ENCODE assay signal across 25 cellular contexts in genomic region chr12:122348505-122348904, GRCh38.
DNase-seq lines count a peak whose midpoint lies in the region; ATAC-seq, FAIRE-seq and TF ChIP-seq lines count a peak whose summit lies in the region.
"Had no signal": no experiment of that assay in that cellular context is flagged by ENCODE, and none has a peak within 500 bp of the region (broad histone marks: within the 10 kb centered on the region; RNA-seq: fewer than 3 reads in every experiment).

No MANE protein-coding gene starts in this region.

- POLR2A ChIA-PET in K562 (lab: Yijun Ruan, JAX), result interaction anchor here (1.7 kb wide), 1 partner anchor 12 kb away, joined by 4 read pairs; no protein-coding TSS in a partner anchor

- no peak overlapping the region for H3K4me2 ChIP-seq in K562 (ENCODE audit: insufficient read depth, low read length)
- H3K4me2 ChIP-seq: A549; BLaER1 treated with 17β-estradiol and CSF1 and Interleukin-3, amounts not matched to agents 10 nM and 100 nM had no signal

- peaks cover 51% of the 10 kb centered on the region for H3K36me3 Mint-ChIP-seq in osteocyte (ENCODE audit: unreplicated experiment)

- no peak overlapping the region for H3K4me3 Mint-ChIP-seq in osteocyte (ENCODE audit: unreplicated experiment)
- H3K4me3 Mint-ChIP-seq: CD14-positive monocyte; CD4-positive, alpha-beta T cell; CD8-positive, alpha-beta memory T cell had no signal

- peak; percentile 33 for DNase-seq in NCI-H146 (lab: John Stamatoyannopoulos, UW)
- no peak for DNase-seq in NCI-H146 treated with DMSO at 0.1 percent for 48 hours (lab: John Stamatoyannopoulos, UW; ENCODE audit: unreplicated experiment)
- DNase-seq in K562 (ENCODE audit: extremely low read depth in 1 of 4, low spot score in 3 of 4), result no peak
- DNase-seq in osteocyte (ENCODE audit: extremely low spot score, unreplicated experiment), result peak; percentile 30
- no peak for DNase-seq in heart left ventricle
- DNase-seq: 8988T; ACHN; AML-193; BE2C; CD4-positive, alpha-beta T cell; CD8-positive, alpha-beta memory T cell; DMS 273 treated with DMSO at 0.1 percent for 48 hours; DMS79; EL; GDM1; GOT3; HCEC 1CT had no signal

- ATAC-seq in K562 (peak; percentile 37; the same call in 2 of the 3 replicates), heart left ventricle (no peak), GM18498 (IDR thresholded peaks at IDR 0.05; ENCODE audit: unreplicated experiment) (no peak)
- ATAC-seq: A549, GM12878 had no signal

- H3K9me3 Mint-ChIP-seq in osteocyte (ENCODE audit: unreplicated experiment), result no peaks in the 10 kb centered on the region
- H3K9me3 Mint-ChIP-seq: CD14-positive monocyte; CD4-positive, alpha-beta T cell; CD8-positive, alpha-beta memory T cell had no signal

- H3K9me1 ChIP-seq in K562 (ENCODE audit: control insufficient read depth, insufficient read depth, low read length), result no peaks in the 10 kb centered on the region

- BruUV-seq in K562 (replicated peaks; lab: Mats Ljungman, UMichigan), result no TSS peak

- 22% methylated on average over 4 of the region's 4 CpGs for WGBS in K562 (ENCODE audit: insufficient coverage, low coverage, missing lambda C conversion rate)
- 92 to 97% (median 96%) methylated on average over 4 of the region's 4 CpGs for WGBS in heart left ventricle, 4 donors

- peaks cover 24% of the 10 kb centered on the region; the same call in 2 of the 3 replicates for H3K36me3 ChIP-seq in K562 (ENCODE audit: control insufficient read depth, insufficient read depth, low read length)
- peaks cover 0 to 86% (median 56%) of the 10 kb centered on the region in 9 donors for H3K36me3 ChIP-seq in heart left ventricle

- no peak for FAIRE-seq in K562 (lab: Jason Lieb, UNC)
- FAIRE-seq: A549, D721Med, GM12878, GM18507, H54 had no signal

- TF ChIP-seq RAD21 in K562 (CRISPR knock-in tag; conservative IDR thresholded peaks at IDR 0.05 in 1 of 2, IDR thresholded peaks at IDR 0.05 in 1 of 2), result no peak

- no peaks in the 10 kb centered on the region for H3K27me3 Mint-ChIP-seq in osteocyte (ENCODE audit: unreplicated experiment)
- H3K27me3 Mint-ChIP-seq: CD4-positive, alpha-beta T cell; CD8-positive, alpha-beta memory T cell had no signal

- H3K27me3 ChIP-seq in K562 (ENCODE audit: control insufficient read depth in 2 of 2, insufficient read depth in 2 of 2, low read length in 2 of 2) (no peaks in the 10 kb centered on the region), heart left ventricle (no peaks in the 10 kb centered on the region)
- H3K27me3 ChIP-seq: BE2C; BLaER1 treated with 17β-estradiol and CSF1 and Interleukin-3, amounts not matched to agents 10 nM and 100 nM had no signal

- H3K9ac ChIP-seq in K562 (ENCODE audit: insufficient read depth in 1 of 2, low read depth in 2 of 2, low read length in 2 of 2), result no peak overlapping the region
- H3K9ac ChIP-seq: BLaER1 treated with 17β-estradiol and CSF1 and Interleukin-3, amounts not matched to agents 10 nM and 100 nM had no signal

- no peak for TF ChIP-seq CTCF in K562 (IDR thresholded peaks at IDR 0.05 in 2 of 3, conservative IDR thresholded peaks at IDR 0.05 in 1 of 3; ENCODE audit: insufficient read depth in 2 of 3, low read depth in 1 of 3, low read length in 3 of 3)
- TF ChIP-seq CTCF in osteocyte (IDR thresholded peaks at IDR 0.05), result no peak
- no peak for TF ChIP-seq CTCF in heart left ventricle (IDR thresholded peaks at IDR 0.05)

- intact Hi-C loops in K562 (cut with micrococcal nuclease) (no loop called here), heart left ventricle (cut with DNase I) (loop anchor here in 1 of 10 donors (10.0 kb wide), 1 partner anchor 126 kb away; no protein-coding TSS in a partner anchor)

- H3K79me2 ChIP-seq in K562 (ENCODE audit: control insufficient read depth, insufficient read depth, low read length), result no peaks in the 10 kb centered on the region

- H3K27ac ChIP-seq in K562 (ENCODE audit: extremely low read depth, low read depth, low read length), result no peak overlapping the region
- H3K27ac ChIP-seq in heart left ventricle, result no peak overlapping the region
- H3K27ac ChIP-seq: A549; BLaER1 treated with 17β-estradiol and CSF1 and Interleukin-3, amounts not matched to agents 10 nM and 100 nM had no signal

- H2AFZ ChIP-seq in K562 (ENCODE audit: low read depth, low read length), result no peak overlapping the region

- H3K4me1 ChIP-seq in K562 (replicated peaks in 1 of 2; ENCODE audit: control insufficient read depth in 2 of 2, insufficient read depth in 2 of 2, low read length in 2 of 2) (peaks cover 3 to 10% of the 10 kb centered on the region in 2 experiments; a peak in 2 of 5 replicates), heart left ventricle (peaks cover 0 to 17% (median 12%) of the 10 kb centered on the region in 12 donors)
- H3K4me1 ChIP-seq: A549; BLaER1 treated with 17β-estradiol and CSF1 and Interleukin-3, amounts not matched to agents 10 nM and 100 nM had no signal

- no peak overlapping the region for H3K27ac Mint-ChIP-seq in osteocyte (ENCODE audit: unreplicated experiment)
- H3K27ac Mint-ChIP-seq: CD4-positive, alpha-beta T cell; CD8-positive, alpha-beta memory T cell had no signal

- no peaks in the 10 kb centered on the region for H4K20me1 ChIP-seq in K562 (replicated peaks; ENCODE audit: control insufficient read depth, insufficient read depth, low read length)

- H3K4me3 ChIP-seq in K562, result no peak overlapping the region
- H3K4me3 ChIP-seq in heart left ventricle, result no peak overlapping the region
- H3K4me3 ChIP-seq: A549; BLaER1 treated with 17β-estradiol and CSF1 and Interleukin-3, amounts not matched to agents 10 nM and 100 nM; GM12878 had no signal

- H3K4me1 Mint-ChIP-seq in osteocyte (ENCODE audit: unreplicated experiment), result no peaks in the 10 kb centered on the region
- H3K4me1 Mint-ChIP-seq: CD14-positive monocyte had no signal

- H3K9me3 ChIP-seq in K562 (replicated peaks; ENCODE audit: control insufficient read depth, insufficient read depth, low read depth, low read length) (no peaks in the 10 kb centered on the region), heart left ventricle (peaks cover 0 to 15% (median 0%) of the 10 kb centered on the region in 12 donors)
- H3K9me3 ChIP-seq: A549; BE2C; BLaER1 treated with 17β-estradiol and CSF1 and Interleukin-3, amounts not matched to agents 10 nM and 100 nM had no signal

- no peak for TF ChIP-seq EP300 in K562 (IDR thresholded peaks at IDR 0.05; ENCODE audit: low read length)

- CTCF ChIA-PET in K562 (lab: Yijun Ruan, JAX; ENCODE audit: low intra/inter-chr PET ratio), result no interaction called here

- no peak for TF ChIP-seq POLR2A in K562 (conservative IDR thresholded peaks at IDR 0.05)
- TF ChIP-seq POLR2A in heart left ventricle (IDR thresholded peaks at IDR 0.05), result no peak

- in situ Hi-C loops in K562 (cut with MboI), result no loop called here

TF ChIP-seq in K562, 482 proteins besides CTCF, POLR2A, EP300 and RAD21 (continues in another document):
- TF ChIP-seq ZNF639 (CRISPR knock-in tag; conservative IDR thresholded peaks at IDR 0.05 in 1 of 2, IDR thresholded peaks at IDR 0.05 in 1 of 2) (no peak), THRA (IDR thresholded peaks at IDR 0.05) (no peak), MEIS2 (IDR thresholded peaks at IDR 0.05; ENCODE audit: partially characterized antibody) (peak; percentile 52), ZNF668 (CRISPR knock-in tag; IDR thresholded peaks at IDR 0.05) (no peak), ZSCAN32 (CRISPR knock-in tag; IDR thresholded peaks at IDR 0.05) (no peak), TEAD4 (IDR thresholded peaks at IDR 0.05; ENCODE audit: low read length) (no peak), TEAD4 (CRISPR knock-in tag; IDR thresholded peaks at IDR 0.05; ENCODE audit: borderline replicate concordance) (no peak), PKNOX1 (IDR thresholded peaks at IDR 0.05) (peak; percentile 92), MCM2 (IDR thresholded peaks at IDR 0.05; ENCODE audit: low read depth) (no peak)

Comparison
In these comparisons a context has a peak if more than half of its experiments do, and no peak if none do; other contexts are left out.
1. DNase-seq: peak in NCI-H146 (single experiment) and osteocyte (single experiment); none in NCI-H146 treated with DMSO at 0.1 percent for 48 hours (single experiment), K562 (0 of 4) and heart left ventricle (0 of 5).